ENCODE assay signal across 12 cellular contexts in the genomic region with DNA sequence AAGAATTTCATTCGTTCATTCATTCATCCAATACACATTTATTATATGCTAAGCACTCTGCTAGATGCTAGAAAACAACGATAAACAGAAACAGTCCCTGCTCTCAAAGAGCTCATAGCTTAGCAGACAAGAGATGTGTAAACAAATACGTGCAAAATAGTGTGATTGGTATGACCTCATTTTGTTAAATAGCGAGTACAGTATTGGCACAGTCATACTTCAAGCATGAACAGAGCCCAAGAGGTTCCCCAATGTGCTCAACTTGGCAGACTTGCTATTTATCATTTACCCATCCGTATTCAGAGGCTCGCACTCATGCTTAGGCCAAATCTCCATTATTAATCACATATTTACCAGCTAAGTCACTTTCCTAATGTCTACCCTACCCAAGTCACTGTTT. TPM values are rescaled to one million over a fixed set of nuclear protein-coding genes. Genes with fewer than 3 reads are reported as not detected.
DNase-seq lines count a peak whose midpoint lies in the region; ATAC-seq and TF ChIP-seq lines count a peak whose summit lies in the region.
"Not testable (repeated sequence)": the region's sequence is repeated elsewhere in the genome, so short reads cannot be mapped to it uniquely, and the experiment has no call there.
"Had no signal": no experiment of that assay in that cellular context is flagged by ENCODE, and none has a peak within 500 bp of the region (broad histone marks: within the 10 kb centered on the region; RNA-seq: fewer than 3 reads in every experiment).

No MANE protein-coding gene starts in this region.

- not testable (repeated sequence) for H3K23ac ChIP-seq in IMR-90 (ENCODE audit: low read depth, low read length)

- not testable (repeated sequence) for H2BK120ac ChIP-seq in IMR-90 (ENCODE audit: low read depth, low read length)

- not testable (repeated sequence) for H3K4me3 ChIP-seq in IMR-90 (ENCODE audit: insufficient read depth, low read depth, low read length); RWPE2 (ENCODE audit: severe bottlenecking); left lung; lower lobe of right lung

- not testable (repeated sequence) for H2BK5ac ChIP-seq in IMR-90 (ENCODE audit: low read depth, low read length, poor library complexity, severe bottlenecking)

- H3K4me2 ChIP-seq in IMR-90 (ENCODE audit: low read depth, low read length): not testable (repeated sequence)

- not testable (repeated sequence) for H3K56ac ChIP-seq in IMR-90 (ENCODE audit: extremely low read depth, insufficient read depth, low read length)

- intact Hi-C loops in IMR-90 (cut with micrococcal nuclease); left lung (cut with DNase I); lower lobe of right lung (cut with DNase I): not testable (repeated sequence)

- in situ Hi-C loops in IMR-90 (cut with MboI; ENCODE audit: low sequenced_read_pairs): not testable (repeated sequence)

- H2BK15ac ChIP-seq in IMR-90 (ENCODE audit: low read depth, low read length): not testable (repeated sequence)

- not testable (repeated sequence) for H4K20me1 ChIP-seq in IMR-90 (ENCODE audit: insufficient read depth, low read length)

- not testable (repeated sequence) for H3K27ac ChIP-seq in IMR-90 (ENCODE audit: insufficient read depth, low read length); RWPE2 (ENCODE audit: poor library complexity, severe bottlenecking); foreskin keratinocyte; left lung; lower lobe of right lung

- WGBS in IMR-90 (ENCODE audit: extremely low coverage in 2 of 2, insufficient read length in 1 of 2), 2 experiments: no CpG with 5 or more reads among the region's 6 CpGs

- H2AK9ac ChIP-seq in IMR-90 (replicated peaks; ENCODE audit: low read depth, low read length, poor library complexity): not testable (repeated sequence)

- H4K5ac ChIP-seq in IMR-90 (ENCODE audit: low read depth, low read length): not testable (repeated sequence)

- not testable (repeated sequence) for H3K79me1 ChIP-seq in IMR-90 (ENCODE audit: low read depth in 1 of 2, low read length in 2 of 2)

- not testable (repeated sequence) for BruUV-seq in IMR-90 (replicated peaks; lab: Mats Ljungman, UMichigan)

- TF ChIP-seq CTCF in IMR-90 (conservative IDR thresholded peaks at IDR 0.05; ENCODE audit: low read depth, low read length); RWPE2 (IDR thresholded peaks at IDR 0.05; ENCODE audit: poor library complexity, severe bottlenecking); foreskin keratinocyte (conservative IDR thresholded peaks at IDR 0.05); left lung (IDR thresholded peaks at IDR 0.05); lower lobe of right lung (IDR thresholded peaks at IDR 0.05): not testable (repeated sequence)

- DNase-seq in IMR-90; RWPE2 (ENCODE audit: low spot score); foreskin keratinocyte; left lung; lower lobe of right lung: not testable (repeated sequence)

- dilution Hi-C loops in IMR-90 (cut with HindIII; ENCODE audit: low sequenced_read_pairs, unreplicated experiment): not testable (repeated sequence)

- H3K9me1 ChIP-seq in IMR-90 (ENCODE audit: insufficient read depth, low read length): not testable (repeated sequence)

- not testable (repeated sequence) for H2AFZ ChIP-seq in IMR-90 (replicated peaks; ENCODE audit: low read length, poor library complexity)

- peak; percentile 74 for ATAC-seq in IMR-90 (ENCODE audit: low read depth)
- ATAC-seq in RWPE2 (ENCODE audit: low read depth): peak; percentile 78
- peak; percentile 35; the same call in 1 of the 3 replicates for ATAC-seq in SK-N-SH treated with all-trans-retinoic acid at 6 μM for 48 hours
- ATAC-seq in esophagus mucosa: peak; percentile 78
- peak; percentile 75 for ATAC-seq in foreskin keratinocyte
- ATAC-seq in left lung: peak; percentile 13
- peak; percentile 59 to 78 for ATAC-seq in lower lobe of right lung

- H2BK20ac ChIP-seq in IMR-90 (ENCODE audit: low read depth, low read length): not testable (repeated sequence)

- not testable (repeated sequence) for H3K27me3 ChIP-seq in IMR-90 (ENCODE audit: control insufficient read depth, insufficient read depth, low read length); RWPE2 (ENCODE audit: insufficient read depth, poor library complexity, severe bottlenecking); foreskin keratinocyte; left lung; lower lobe of right lung (ENCODE audit: low read depth)

- H2AK5ac ChIP-seq in IMR-90 (ENCODE audit: low read depth, low read length): not testable (repeated sequence)

- not testable (repeated sequence) for H3K14ac ChIP-seq in IMR-90 (replicated peaks; ENCODE audit: low read depth, low read length)

- H3K9me3 ChIP-seq in IMR-90 (ENCODE audit: control insufficient read depth, insufficient read depth, low read length); RWPE2 (ENCODE audit: severe bottlenecking); left lung; lower lobe of right lung: not testable (repeated sequence)

- POLR2A ChIA-PET in IMR-90 (lab: Charles Lee; ENCODE audit: unreplicated experiment): not testable (repeated sequence)

- H3K18ac ChIP-seq in IMR-90 (ENCODE audit: low read depth, low read length): not testable (repeated sequence)

- CTCF ChIA-PET in IMR-90 (lab: Yijun Ruan, JAX): not testable (repeated sequence)

- not testable (repeated sequence) for H4K8ac ChIP-seq in IMR-90 (ENCODE audit: low read depth in 2 of 2, low read length in 2 of 2)

- H3K4me1 ChIP-seq in IMR-90 (ENCODE audit: control insufficient read depth, insufficient read depth, low read length); RWPE2 (ENCODE audit: insufficient read depth, poor library complexity, severe bottlenecking); foreskin keratinocyte; left lung; lower lobe of right lung: not testable (repeated sequence)

- not testable (repeated sequence) for H4K91ac ChIP-seq in IMR-90 (ENCODE audit: insufficient read depth, low read depth, low read length)

- H3K36me3 ChIP-seq in IMR-90 (ENCODE audit: control insufficient read depth, insufficient read depth, low read length); RWPE2 (ENCODE audit: low read depth); left lung; lower lobe of right lung: not testable (repeated sequence)

- not testable (repeated sequence) for H3K9ac ChIP-seq in IMR-90 (ENCODE audit: low read depth, low read length)

- TF ChIP-seq RAD21 in IMR-90 (IDR thresholded peaks at IDR 0.05; ENCODE audit: low read length): not testable (repeated sequence)

- not testable (repeated sequence) for TF ChIP-seq POLR2A in IMR-90 (IDR thresholded peaks at IDR 0.05; ENCODE audit: low read depth, low read length)

- not testable (repeated sequence) for H3K4ac ChIP-seq in IMR-90 (ENCODE audit: low read depth, low read length)

RNA-seq across cellular contexts. Expression of gene SRGAP2B, which starts 23.6 kb away (rescaled TPM):
- total RNA-seq in IMR-90 (2012; rRNA removed) (50.7 and 69.2 TPM in 2 replicates), esophagus mucosa (25.9 TPM), foreskin keratinocyte (20.6 and 26.9 TPM in 2 replicates), left lung (10 to 100 TPM; 28.3 to 34.5 TPM), lower lobe of right lung (37.4 TPM)
- polyA plus RNA-seq in IMR-90 (2012; rRNA removed) (14.3 and 15.9 TPM in 2 replicates), foreskin keratinocyte (3.2 and 4.6 TPM in 2 replicates)
- polyA plus RNA-seq in IMR-90 (2012; cell fraction: cytosol; rRNA removed): 4.6 and 17.7 TPM in 2 replicates
- polyA plus RNA-seq in IMR-90 (2012; cell fraction: nucleus; rRNA removed; ENCODE audit: low replicate concordance): 6.1 and 23.9 TPM in 2 replicates

RNA-seq across cellular contexts. Expression of gene FAM72D, which starts 24.2 kb away (rescaled TPM):
- total RNA-seq in IMR-90 (2012; rRNA removed): 0.72 and 0.83 TPM in 2 replicates
- polyA plus RNA-seq in IMR-90 (2012; rRNA removed): 1.2 and 1.4 TPM in 2 replicates
- 0.20 and 0.37 TPM in 2 replicates for polyA plus RNA-seq in IMR-90 (2012; cell fraction: cytosol; rRNA removed)
- polyA plus RNA-seq in IMR-90 (2012; cell fraction: nucleus; rRNA removed; ENCODE audit: low replicate concordance): 0.18 and 1.3 TPM in 2 replicates
- 2.8 TPM for total RNA-seq in esophagus mucosa
- total RNA-seq in foreskin keratinocyte: 2.7 and 4.8 TPM in 2 replicates
- polyA plus RNA-seq in foreskin keratinocyte: 2.1 and 3.7 TPM in 2 replicates
- total RNA-seq in left lung: under 1 TPM; 0.41 to 0.84 TPM
- 0.77 TPM for total RNA-seq in lower lobe of right lung
- total RNA-seq: CD4-positive, alpha-beta memory T cell; CD4-positive, alpha-beta T cell; CD4-positive, CD25-positive, alpha-beta regulatory T cell; CD8-positive, alpha-beta T cell had no signal
- polyA plus RNA-seq: CD4-positive, alpha-beta memory T cell; CD8-positive, alpha-beta memory T cell had no signal

Comparison
In these comparisons a context has a peak if more than half of its experiments do, and no peak if none do; other contexts are left out.
1. ATAC-seq: peak in every context shown above with its lines; median percentile 78 in RWPE2; 78 in esophagus mucosa; 75 in foreskin keratinocyte; 74 in IMR-90; 68 in lower lobe of right lung; 35 in SK-N-SH treated with all-trans-retinoic acid at 6 μM for 48 hours; 13 in left lung.